Comparison of ENCODE assay signal across 18 cellular contexts in genomic region chr22:36267896-36268485, GRCh38. TPM values are rescaled to one million over a fixed set of nuclear protein-coding genes. Genes with fewer than 3 reads are reported as not detected.
DNase-seq lines count a peak whose midpoint lies in the region; ATAC-seq, FAIRE-seq and TF ChIP-seq lines count a peak whose summit lies in the region.
"Had no signal": no experiment of that assay in that cellular context is flagged by ENCODE, and none has a peak within 500 bp of the region (broad histone marks: within the 10 kb centered on the region; RNA-seq: fewer than 3 reads in every experiment).

No MANE protein-coding gene starts in this region.

- intact Hi-C loops in HepG2 (cut with micrococcal nuclease; ENCODE audit: unreplicated experiment) (no loop called here), stomach (cut with DNase I; ENCODE audit: low total_unique reads) (no loop called here)

- H3K27ac Mint-ChIP-seq in activated naive CD4-positive, alpha-beta T cell treated with anti-CD3 and anti-CD28 coated beads, Interleukin-2, amount 50 U/mL, for 24 hours = peak overlapping the region; percentile 8
- H3K27ac Mint-ChIP-seq: B cell; CD4-positive, alpha-beta T cell had no signal

- no peak overlapping the region for H3K9ac ChIP-seq in HepG2 (ENCODE audit: insufficient read depth, low read depth, low read length)
- H3K9ac ChIP-seq: GM23248 had no signal

- ATAC-seq in RWPE2 (ENCODE audit: low read depth) = 0 out of 3 replicates have a peak, but pooled peaks have one; percentile 11
- ATAC-seq in HepG2 = no peak
- ATAC-seq: HCT116 had no signal

- CTCF ChIA-PET in HepG2 (lab: Yijun Ruan, JAX; ENCODE audit: low intra/inter-chr PET ratio, low total read pairs) = no interaction called here

- in situ Hi-C loops in HepG2 (cut with HindIII; ENCODE audit: extremely low pct_ligation_motif_present, low pct_unique_long_range_greater_than_20kb) = no loop called here

- no peak for TF ChIP-seq EP300 in HepG2 (IDR thresholded peaks at IDR 0.05; ENCODE audit: low read depth in 2 of 2, low read length in 2 of 2)
- no peak for TF ChIP-seq EP300 in HepG2 (CRISPR knock-in tag; IDR thresholded peaks at IDR 0.05; ENCODE audit: borderline replicate concordance)
- TF ChIP-seq EP300 in stomach (IDR thresholded peaks at IDR 0.05) = no peak
- no peak for TF ChIP-seq EP300 in tibial nerve (IDR thresholded peaks at IDR 0.05)

- TF ChIP-seq CTCF in RWPE2 (IDR thresholded peaks at IDR 0.05; ENCODE audit: poor library complexity, severe bottlenecking) (no peak), HepG2 (CRISPR knock-in tag; IDR thresholded peaks at IDR 0.05) (no peak), stomach (IDR thresholded peaks at IDR 0.05) (no peak), tibial nerve (IDR thresholded peaks at IDR 0.05) (no peak)

- H3K4me3 Mint-ChIP-seq in activated naive CD4-positive, alpha-beta T cell treated with anti-CD3 and anti-CD28 coated beads, Interleukin-2, amount 50 U/mL, for 24 hours = no peak overlapping the region
- H3K4me3 Mint-ChIP-seq: B cell; CD4-positive, alpha-beta T cell had no signal

- 98% methylated on average over 11 of the region's 11 CpGs for WGBS in HepG2 (ENCODE audit: low lambda C conversion rate)
- WGBS in stomach, 5 donors = 89 to 96% (median 93%) methylated on average over 11 of the region's 11 CpGs
- WGBS in tibial nerve, 2 donors = 90 to 93% methylated on average over 11 of the region's 11 CpGs

- no peak overlapping the region for H3K4me3 ChIP-seq in RWPE2 (ENCODE audit: severe bottlenecking)
- H3K4me3 ChIP-seq in HepG2 (replicated peaks in 1 of 3; ENCODE audit: insufficient read depth in 1 of 3, low read depth in 2 of 3, low read length in 3 of 3) = no peak overlapping the region
- H3K4me3 ChIP-seq in stomach = no peak overlapping the region
- H3K4me3 ChIP-seq in tibial nerve = no peak overlapping the region
- H3K4me3 ChIP-seq: GM23248 had no signal

- TF ChIP-seq RAD21 in HepG2 (CRISPR knock-in tag; IDR thresholded peaks at IDR 0.05) = no peak

- H3K27me3 ChIP-seq in RWPE2 (ENCODE audit: insufficient read depth, poor library complexity, severe bottlenecking) (no peaks in the 10 kb centered on the region), HepG2 (ENCODE audit: control insufficient read depth in 1 of 2, insufficient read depth in 2 of 2, low read length in 2 of 2) (no peaks in the 10 kb centered on the region), stomach (no peaks in the 10 kb centered on the region), tibial nerve (no peaks in the 10 kb centered on the region)

- POLR2A ChIA-PET in HepG2 (lab: Yijun Ruan, JAX) = no interaction called here

- H3K36me3 ChIP-seq in RWPE2 (ENCODE audit: low read depth) = no peaks in the 10 kb centered on the region
- H3K36me3 ChIP-seq in HepG2 (replicated peaks in 1 of 2; ENCODE audit: control insufficient read depth in 1 of 2, insufficient read depth in 2 of 2, low read length in 2 of 2) = peaks cover 7 to 18% of the 10 kb centered on the region in 2 experiments
- H3K36me3 ChIP-seq in stomach = peaks cover 4 to 47% (median 42%) of the 10 kb centered on the region in 4 donors
- H3K36me3 ChIP-seq in tibial nerve = peaks cover 0 to 24% (median 9%) of the 10 kb centered on the region in 3 donors

- H3K9me3 ChIP-seq in RWPE2 (ENCODE audit: severe bottlenecking) (no peaks in the 10 kb centered on the region), HepG2 (ENCODE audit: low read length) (no peaks in the 10 kb centered on the region), stomach (no peaks in the 10 kb centered on the region), tibial nerve (no peaks in the 10 kb centered on the region)

- no peak overlapping the region for H2AFZ ChIP-seq in HepG2 (ENCODE audit: low read length)
- H2AFZ ChIP-seq: GM23248 had no signal

- H3K4me1 ChIP-seq in RWPE2 (ENCODE audit: insufficient read depth, poor library complexity, severe bottlenecking) (no peaks in the 10 kb centered on the region), HepG2 (ENCODE audit: insufficient read depth, low read length) (peaks cover 50% of the 10 kb centered on the region), stomach (no peaks in the 10 kb centered on the region), tibial nerve (peaks cover 0 to 6% (median 0%) of the 10 kb centered on the region in 4 donors)

- H3K36me3 Mint-ChIP-seq in activated naive CD4-positive, alpha-beta T cell treated with anti-CD3 and anti-CD28 coated beads, Interleukin-2, amount 50 U/mL, for 24 hours = peaks cover 9% of the 10 kb centered on the region

- BruUV-seq in HepG2 (replicated peaks; lab: Mats Ljungman, UMichigan) = no TSS peak

- no peaks in the 10 kb centered on the region for H4K20me1 ChIP-seq in HepG2 (ENCODE audit: insufficient read depth, low read length)

- H3K27ac ChIP-seq in RWPE2 (ENCODE audit: poor library complexity, severe bottlenecking) (no peak overlapping the region), HepG2 (ENCODE audit: extremely low read length, insufficient read depth, low read length) (no peak overlapping the region), stomach (no peak overlapping the region), tibial nerve (no peak overlapping the region)
- H3K27ac ChIP-seq: GM23248 had no signal

- no peaks in the 10 kb centered on the region for H3K4me1 Mint-ChIP-seq in activated naive CD4-positive, alpha-beta T cell treated with anti-CD3 and anti-CD28 coated beads, Interleukin-2, amount 50 U/mL, for 24 hours
- H3K4me1 Mint-ChIP-seq: B cell had no signal

- no peak for FAIRE-seq in HepG2 (lab: Jason Lieb, UNC)
- FAIRE-seq: A204.1, GM12891, H54 had no signal

- H3K79me2 ChIP-seq in HepG2 (ENCODE audit: insufficient read depth, low read length) = no peaks in the 10 kb centered on the region

- DNase-seq in activated naive CD4-positive, alpha-beta T cell treated with anti-CD3 and anti-CD28 coated beads, Interleukin-2, amount 50 U/mL, for 16 hours = no peak
- DNase-seq in RWPE2 (ENCODE audit: low spot score) (peak; percentile 29), HepG2 (ENCODE audit: low spot score) (no peak), stomach (peak; percentile 17), NCI-H146 treated with DMSO at 0.1 percent for 48 hours (lab: John Stamatoyannopoulos, UW; ENCODE audit: unreplicated experiment) (no peak), tibial nerve (ENCODE audit: low spot score in 2 of 2) (no peak)
- DNase-seq: C1 segment of cervical spinal cord; Calu3; CD4-positive, alpha-beta T cell; DMS 273 treated with DMSO at 0.1 percent for 48 hours; GM23248 had no signal

- no peak overlapping the region for H3K4me2 ChIP-seq in HepG2 (ENCODE audit: low read depth, low read length)

- TF ChIP-seq POLR2A in HepG2 (IDR thresholded peaks at IDR 0.05; ENCODE audit: insufficient read depth in 1 of 2, low read depth in 2 of 2, low read length in 2 of 2) = no peak
- TF ChIP-seq POLR2A in stomach (IDR thresholded peaks at IDR 0.05) = no peak
- no peak for TF ChIP-seq POLR2A in tibial nerve (IDR thresholded peaks at IDR 0.05)

- no peaks in the 10 kb centered on the region for H3K9me3 Mint-ChIP-seq in activated naive CD4-positive, alpha-beta T cell treated with anti-CD3 and anti-CD28 coated beads, Interleukin-2, amount 50 U/mL, for 24 hours
- H3K9me3 Mint-ChIP-seq: CD4-positive, alpha-beta T cell had no signal

- no peaks in the 10 kb centered on the region for H3K27me3 Mint-ChIP-seq in activated naive CD4-positive, alpha-beta T cell treated with anti-CD3 and anti-CD28 coated beads, Interleukin-2, amount 50 U/mL, for 24 hours
- H3K27me3 Mint-ChIP-seq: B cell; CD4-positive, alpha-beta T cell had no signal

RNA-seq across cellular contexts. Expression of gene APOL1, which starts 15.1 kb away (rescaled TPM):
- total RNA-seq in HepG2 (2016; rRNA removed; fragmentation: Illumina TruSeq; extraction: Trizol) (11.2 and 20.3 TPM in 2 replicates), stomach (10 to 100 TPM in 4 of 5 donors, 1 to 10 TPM in 1; 5.2 to 87.5 (median 38.2) TPM), tibial nerve (10 to 100 TPM in 3 of 4 donors, 1 to 10 TPM in 1; 8.3 to 16.8 (median 10.1) TPM)
- 2.3 and 2.8 TPM in 2 replicates for total RNA-seq in HepG2 (2016; cell fraction: cytosol; rRNA removed; fragmentation: Illumina TruSeq; extraction: Trizol; ENCODE audit: low read depth)
- 10.1 and 20.9 TPM in 2 replicates for total RNA-seq in HepG2 (2016; cell fraction: insoluble cytoplasmic fraction; rRNA removed; fragmentation: Illumina TruSeq; extraction: Trizol)
- total RNA-seq in HepG2 (2016; cell fraction: membrane; rRNA removed; fragmentation: Illumina TruSeq; extraction: Trizol) = 3.2 and 3.4 TPM in 2 replicates
- 19.4 and 20.3 TPM in 2 replicates for total RNA-seq in HepG2 (2016; cell fraction: nucleus; rRNA removed; fragmentation: Illumina TruSeq; extraction: Trizol)
- polyA plus RNA-seq in HepG2 (2011; rRNA removed) (75.0 and 124 TPM in 2 replicates), stomach (10 to 100 TPM in 2 of 3 donors, 1 to 10 TPM in 1; 7.3 to 58.1 (median 38.9) TPM)
- polyA plus RNA-seq in HepG2 (2011; cell fraction: cytosol; rRNA removed) = 57.2 and 84.6 TPM in 2 replicates
- 110 and 144 TPM in 2 replicates for polyA plus RNA-seq in HepG2 (2011; cell fraction: nucleus; rRNA removed)
- polyA plus RNA-seq in HepG2 (2012) = 126 and 159 TPM in 2 replicates
- polyA plus RNA-seq in HepG2 (2016; cell fraction: cytosol; fragmentation: Illumina TruSeq; extraction: Trizol; ENCODE audit: low read depth) = 2.5 and 2.9 TPM in 2 replicates
- 12.0 and 13.0 TPM in 2 replicates for polyA plus RNA-seq in HepG2 (2016; cell fraction: insoluble cytoplasmic fraction; fragmentation: Illumina TruSeq; extraction: Trizol; ENCODE audit: low read depth)
- polyA plus RNA-seq in HepG2 (2016; cell fraction: membrane; fragmentation: Illumina TruSeq; extraction: Trizol; ENCODE audit: low read depth) = 3.3 and 3.8 TPM in 2 replicates
- 37.3 and 42.3 TPM in 2 replicates for polyA plus RNA-seq in HepG2 (2016; cell fraction: nucleus; fragmentation: Illumina TruSeq; extraction: Trizol; ENCODE audit: insufficient read depth, low read depth)
- polyA minus RNA-seq in HepG2 (2011; rRNA and poly(A)+ RNA removed; ENCODE audit: low replicate concordance) = 2.0 and 61.9 TPM in 2 replicates
- polyA minus RNA-seq in HepG2 (2011; cell fraction: cytosol; rRNA and poly(A)+ RNA removed) = 61.5 and 88.3 TPM in 2 replicates
- polyA minus RNA-seq in HepG2 (2011; cell fraction: nucleus; rRNA and poly(A)+ RNA removed) = 34.2 and 54.7 TPM in 2 replicates
- total RNA-seq: G401 had no signal

RNA-seq across cellular contexts. Expression of gene APOL2, which starts 28.7 kb away (rescaled TPM):
- total RNA-seq in HepG2 (2016; rRNA removed; fragmentation: Illumina TruSeq; extraction: Trizol) (28.7 and 34.3 TPM in 2 replicates), stomach (100 to 1,000 TPM in 1 of 5 donors, 10 to 100 TPM in 4; 11.6 to 101 (median 44.9) TPM), tibial nerve (100 to 1,000 TPM in 1 of 4 donors, 10 to 100 TPM in 3; 76.9 to 112 (median 79.4) TPM)
- total RNA-seq in HepG2 (2016; cell fraction: cytosol; rRNA removed; fragmentation: Illumina TruSeq; extraction: Trizol; ENCODE audit: low read depth) = 2.5 and 3.6 TPM in 2 replicates
- 27.0 and 29.3 TPM in 2 replicates for total RNA-seq in HepG2 (2016; cell fraction: insoluble cytoplasmic fraction; rRNA removed; fragmentation: Illumina TruSeq; extraction: Trizol)
- total RNA-seq in HepG2 (2016; cell fraction: membrane; rRNA removed; fragmentation: Illumina TruSeq; extraction: Trizol) = 8.2 and 9.0 TPM in 2 replicates
- 16.8 and 21.4 TPM in 2 replicates for total RNA-seq in HepG2 (2016; cell fraction: nucleus; rRNA removed; fragmentation: Illumina TruSeq; extraction: Trizol)
- polyA plus RNA-seq in HepG2 (2011; rRNA removed) (51.2 and 94.4 TPM in 2 replicates), stomach (10 to 100 TPM; 18.8 to 36.9 (median 20.7) TPM)
- 53.4 and 72.6 TPM in 2 replicates for polyA plus RNA-seq in HepG2 (2011; cell fraction: cytosol; rRNA removed)
- 195 and 245 TPM in 2 replicates for polyA plus RNA-seq in HepG2 (2011; cell fraction: nucleus; rRNA removed)
- 58.3 and 88.7 TPM in 2 replicates for polyA plus RNA-seq in HepG2 (2012)
- 1.8 TPM in 2 replicates for polyA plus RNA-seq in HepG2 (2016; cell fraction: cytosol; fragmentation: Illumina TruSeq; extraction: Trizol; ENCODE audit: low read depth)
- polyA plus RNA-seq in HepG2 (2016; cell fraction: insoluble cytoplasmic fraction; fragmentation: Illumina TruSeq; extraction: Trizol; ENCODE audit: low read depth) = 20.2 and 26.3 TPM in 2 replicates
- polyA plus RNA-seq in HepG2 (2016; cell fraction: membrane; fragmentation: Illumina TruSeq; extraction: Trizol; ENCODE audit: low read depth) = 4.4 and 5.1 TPM in 2 replicates
- polyA plus RNA-seq in HepG2 (2016; cell fraction: nucleus; fragmentation: Illumina TruSeq; extraction: Trizol; ENCODE audit: insufficient read depth, low read depth) = 31.6 and 34.2 TPM in 2 replicates
- 34.5 and 120 TPM in 2 replicates for polyA minus RNA-seq in HepG2 (2011; rRNA and poly(A)+ RNA removed; ENCODE audit: low replicate concordance)
- polyA minus RNA-seq in HepG2 (2011; cell fraction: cytosol; rRNA and poly(A)+ RNA removed) = 39.4 and 67.2 TPM in 2 replicates
- 44.7 and 77.3 TPM in 2 replicates for polyA minus RNA-seq in HepG2 (2011; cell fraction: nucleus; rRNA and poly(A)+ RNA removed)

Comparison
In these comparisons a context has a peak if more than half of its experiments do, and no peak if none do; other contexts are left out.
1. DNase-seq: peak in RWPE2 (single experiment) and stomach (single experiment); none in activated naive CD4-positive, alpha-beta T cell treated with anti-CD3 and anti-CD28 coated beads, Interleukin-2, amount 50 U/mL, for 16 hours (single experiment), HepG2 (single experiment), NCI-H146 treated with DMSO at 0.1 percent for 48 hours (single experiment) and tibial nerve (0 of 2).